23 cellular contexts compared by ENCODE assay signal in the genomic region with DNA sequence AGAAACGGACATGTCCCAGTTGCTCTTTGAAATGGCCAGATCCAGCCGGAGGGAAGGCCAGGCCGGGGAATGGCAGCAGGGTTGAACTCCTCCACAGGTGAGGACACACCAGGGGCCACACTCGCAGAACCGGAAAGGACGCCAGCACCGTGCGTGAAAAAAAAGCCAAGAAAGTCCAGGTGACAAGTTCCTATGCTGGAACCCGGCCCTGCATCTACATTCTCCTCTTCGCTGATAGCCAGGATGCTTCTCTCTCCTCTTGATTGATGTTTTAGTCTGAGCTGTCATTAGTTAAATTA.
DNase-seq lines count a peak whose midpoint lies in the region; ATAC-seq and TF ChIP-seq lines count a peak whose summit lies in the region.
"Had no signal": no experiment of that assay in that cellular context is flagged by ENCODE, and none has a peak within 500 bp of the region (broad histone marks: within the 10 kb centered on the region; RNA-seq: fewer than 3 reads in every experiment).

No MANE protein-coding gene starts in this region.

- peaks cover 40% of the 10 kb centered on the region for H3K27me3 Mint-ChIP-seq in H9 (ENCODE audit: low read depth)
- H3K27me3 Mint-ChIP-seq in endodermal cell (ENCODE audit: insufficient read depth): peaks cover 5% of the 10 kb centered on the region
- H3K27me3 Mint-ChIP-seq in nephron progenitor cell (ENCODE audit: low read depth, poor library complexity): peaks cover 5% of the 10 kb centered on the region
- H3K27me3 Mint-ChIP-seq in osteocyte (ENCODE audit: unreplicated experiment): no peaks in the 10 kb centered on the region

- no peaks in the 10 kb centered on the region for H3K36me3 ChIP-seq in endodermal cell (ENCODE audit: control insufficient read depth, insufficient read depth, low read length)
- H3K36me3 ChIP-seq: BE2C; BLaER1 treated with 17β-estradiol and CSF1 and Interleukin-3, amounts not matched to agents 10 nM and 100 nM had no signal

- no peak overlapping the region for H4K5ac ChIP-seq in H9 (ENCODE audit: insufficient read length, low read depth, low read length)

- H2BK120ac ChIP-seq in H9 (ENCODE audit: low read depth, low read length, poor library complexity, severe bottlenecking): no peak overlapping the region

- H3K4me3 Mint-ChIP-seq in H9: no peak overlapping the region
- no peak overlapping the region for H3K4me3 Mint-ChIP-seq in endodermal cell
- peak overlapping the region; percentile 53 for H3K4me3 Mint-ChIP-seq in nephron progenitor cell
- H3K4me3 Mint-ChIP-seq in osteocyte (ENCODE audit: unreplicated experiment): no peak overlapping the region
- H3K4me3 Mint-ChIP-seq: CD4-positive, alpha-beta T cell; CD8-positive, alpha-beta memory T cell; GM23338 had no signal

- no peak overlapping the region for H3K4ac ChIP-seq in H9 (ENCODE audit: low read depth, low read length)

- H3K36me3 Mint-ChIP-seq in H9 (ENCODE audit: insufficient read depth in 1 of 3, low read depth in 3 of 3): no peaks in the 10 kb centered on the region; a peak in 2 of 7 replicates
- H3K36me3 Mint-ChIP-seq in endodermal cell (ENCODE audit: low read depth): no peaks in the 10 kb centered on the region
- peaks cover 14% of the 10 kb centered on the region for H3K36me3 Mint-ChIP-seq in nephron progenitor cell (ENCODE audit: low read depth)
- no peaks in the 10 kb centered on the region for H3K36me3 Mint-ChIP-seq in osteocyte (ENCODE audit: unreplicated experiment)
- H3K36me3 Mint-ChIP-seq: CD14-positive monocyte; CD8-positive, alpha-beta memory T cell had no signal

- no peak overlapping the region for H3K23ac ChIP-seq in H9 (ENCODE audit: insufficient read length, low read depth, low read length)

- no peaks in the 10 kb centered on the region for H3K79me1 ChIP-seq in H9 (ENCODE audit: insufficient read depth, low read depth, low read length, poor library complexity, severe bottlenecking)

- no peak overlapping the region for H2BK5ac ChIP-seq in H9 (ENCODE audit: insufficient read length, low read length)

- H2AFZ ChIP-seq in H9 (ENCODE audit: low read length): no peak overlapping the region
- H2AFZ ChIP-seq: GM23338 had no signal

- H3K9ac ChIP-seq in H9 (ENCODE audit: extremely low read depth, insufficient read length, low read length) (no peak overlapping the region), endodermal cell (ENCODE audit: extremely low read depth, low read length, poor library complexity, severe bottlenecking) (no peak overlapping the region)
- H3K9ac ChIP-seq: BLaER1 treated with 17β-estradiol and CSF1 and Interleukin-3, amounts not matched to agents 10 nM and 100 nM had no signal

- no peaks in the 10 kb centered on the region for H4K20me1 ChIP-seq in H9 (ENCODE audit: control insufficient read depth, insufficient read depth, insufficient read length)
- H4K20me1 ChIP-seq: BLaER1 treated with 17β-estradiol and CSF1 and Interleukin-3, amounts not matched to agents 10 nM and 100 nM had no signal

- no peak overlapping the region for H3T11ph ChIP-seq in H9 (ENCODE audit: low read length)

- H2BK20ac ChIP-seq in H9 (ENCODE audit: low read depth, low read length, poor library complexity, severe bottlenecking): no peak overlapping the region

- H4K91ac ChIP-seq in H9 (ENCODE audit: insufficient read length, low read depth, low read length): no peak overlapping the region

- H3K4me2 ChIP-seq in H9 (ENCODE audit: insufficient read depth, insufficient read length, low read length): no peak overlapping the region
- H3K4me2 ChIP-seq: A549; BLaER1 treated with 17β-estradiol and CSF1 and Interleukin-3, amounts not matched to agents 10 nM and 100 nM; GM23338 had no signal

- no peaks in the 10 kb centered on the region for H3K9me3 ChIP-seq in H9 (ENCODE audit: control insufficient read depth, low read depth, low read length)
- no peaks in the 10 kb centered on the region for H3K9me3 ChIP-seq in endodermal cell (ENCODE audit: control insufficient read depth, low read length)
- H3K9me3 ChIP-seq: A549; BE2C; BLaER1 treated with 17β-estradiol and CSF1 and Interleukin-3, amounts not matched to agents 10 nM and 100 nM had no signal

- DNase-seq in H9 (peak; percentile 25), endodermal cell (no peak), nephron progenitor cell (no peak), osteocyte (ENCODE audit: extremely low spot score, unreplicated experiment) (peak; percentile 77), NCI-H2107 (lab: John Stamatoyannopoulos, UW) (no peak), NCI-H1048 (lab: John Stamatoyannopoulos, UW) (no peak)
- DNase-seq: 8988T; ACHN; AML-193; BE2C; CD4-positive, alpha-beta T cell; CD8-positive, alpha-beta memory T cell; DMS 273 treated with DMSO at 0.1 percent for 48 hours; DMS79; EL; GDM1; HCEC 1CT had no signal

- no peak overlapping the region for H2AK5ac ChIP-seq in H9 (ENCODE audit: insufficient read length, low read length)

- peaks cover 0 to 3% of the 10 kb centered on the region in 2 experiments; a peak in 2 of 5 replicates for H3K9me3 Mint-ChIP-seq in H9
- H3K9me3 Mint-ChIP-seq in endodermal cell: no peaks in the 10 kb centered on the region
- H3K9me3 Mint-ChIP-seq in nephron progenitor cell: peaks cover 3% of the 10 kb centered on the region
- no peaks in the 10 kb centered on the region for H3K9me3 Mint-ChIP-seq in osteocyte (ENCODE audit: unreplicated experiment)
- H3K9me3 Mint-ChIP-seq: CD4-positive, alpha-beta T cell; CD8-positive, alpha-beta memory T cell; GM23338 had no signal

- H3K14ac ChIP-seq in H9 (ENCODE audit: insufficient read depth, low read length): no peak overlapping the region; the same call in 1 of the 2 replicates

- H3K4me1 ChIP-seq in H9 (ENCODE audit: insufficient read depth, low read length) (peaks cover 7% of the 10 kb centered on the region; the same call in 1 of the 2 replicates), endodermal cell (ENCODE audit: control insufficient read depth, insufficient read depth, low read length) (peaks cover 2% of the 10 kb centered on the region)
- H3K4me1 ChIP-seq: A549 had no signal

- no peak overlapping the region for H3K4me3 ChIP-seq in endodermal cell (ENCODE audit: low read length)
- H3K4me3 ChIP-seq: A549; BLaER1 treated with 17β-estradiol and CSF1 and Interleukin-3, amounts not matched to agents 10 nM and 100 nM; GM12878; GM23338 had no signal

- no peaks in the 10 kb centered on the region for H3K79me2 ChIP-seq in H9 (ENCODE audit: insufficient read depth, low read length)

- H3K27ac Mint-ChIP-seq in H9 (no peak overlapping the region), endodermal cell (no peak overlapping the region), nephron progenitor cell (peak overlapping the region; percentile 36), osteocyte (ENCODE audit: unreplicated experiment) (no peak overlapping the region)
- H3K27ac Mint-ChIP-seq: CD14-positive monocyte; CD4-positive, alpha-beta T cell; CD8-positive, alpha-beta memory T cell; GM23338 had no signal

- ATAC-seq in HG02852 (IDR thresholded peaks at IDR 0.05; ENCODE audit: unreplicated experiment): no peak
- ATAC-seq: A549, GM12878, GM23338 had no signal

- no peaks in the 10 kb centered on the region for H3K27me3 ChIP-seq in H9 (ENCODE audit: insufficient read depth, low read length)
- H3K27me3 ChIP-seq in endodermal cell (ENCODE audit: control insufficient read depth, insufficient read depth, low read length, poor library complexity, severe bottlenecking): peaks cover 8% of the 10 kb centered on the region
- H3K27me3 ChIP-seq: BE2C; BLaER1 treated with 17β-estradiol and CSF1 and Interleukin-3, amounts not matched to agents 10 nM and 100 nM had no signal

- no peak overlapping the region for H2BK15ac ChIP-seq in H9 (ENCODE audit: low read depth, low read length)

- H3K27ac ChIP-seq in H9 (ENCODE audit: insufficient read length, low read depth, low read length) (no peak overlapping the region), endodermal cell (ENCODE audit: low read depth, low read length) (peak overlapping the region; percentile 81)
- H3K27ac ChIP-seq: A549; BLaER1 treated with 17β-estradiol and CSF1 and Interleukin-3, amounts not matched to agents 10 nM and 100 nM had no signal

- H2BK12ac ChIP-seq in H9 (ENCODE audit: insufficient read length, low read depth, low read length): no peak overlapping the region

- TF ChIP-seq CTCF in H9 (conservative IDR thresholded peaks at IDR 0.05) (no peak), endodermal cell (conservative IDR thresholded peaks at IDR 0.05) (no peak), nephron progenitor cell (IDR thresholded peaks at IDR 0.05) (no peak), osteocyte (IDR thresholded peaks at IDR 0.05) (no peak)

- no CpG with 5 or more reads among the region's 10 CpGs for WGBS in H9 (ENCODE audit: extremely low coverage, insufficient read length, low lambda C conversion rate)
- WGBS in endodermal cell (ENCODE audit: insufficient coverage in 1 of 2, insufficient read length in 1 of 2), 2 experiments: 76 to 84% methylated on average over 7 to 10 of the region's 10 CpGs

- no peak overlapping the region for H4K8ac ChIP-seq in H9 (replicated peaks; ENCODE audit: insufficient read length, low read depth, low read length)

- H3K4me1 Mint-ChIP-seq in H9: peaks cover 70 to 71% of the 10 kb centered on the region in 2 experiments
- H3K4me1 Mint-ChIP-seq in endodermal cell: peaks cover 24% of the 10 kb centered on the region
- peaks cover 69% of the 10 kb centered on the region for H3K4me1 Mint-ChIP-seq in nephron progenitor cell
- H3K4me1 Mint-ChIP-seq in osteocyte (ENCODE audit: unreplicated experiment): no peaks in the 10 kb centered on the region
- H3K4me1 Mint-ChIP-seq: CD14-positive monocyte; CD8-positive, alpha-beta memory T cell had no signal

- no peak overlapping the region for H3K56ac ChIP-seq in H9 (ENCODE audit: insufficient read length, low read depth, low read length)

- H3K23me2 ChIP-seq in H9 (ENCODE audit: insufficient read length, low read depth, low read length, poor library complexity, severe bottlenecking): no peaks in the 10 kb centered on the region

- peak overlapping the region; percentile 12 for H3K18ac ChIP-seq in H9 (ENCODE audit: insufficient read length, low read depth, low read length)

Comparison
In these comparisons a context has a peak if more than half of its experiments do, and no peak if none do; other contexts are left out.
1. DNase-seq: peak in H9 (single experiment) and osteocyte (single experiment); none in endodermal cell (single experiment), nephron progenitor cell (single experiment), NCI-H2107 (single experiment) and NCI-H1048 (single experiment).